In the genomic region with DNA sequence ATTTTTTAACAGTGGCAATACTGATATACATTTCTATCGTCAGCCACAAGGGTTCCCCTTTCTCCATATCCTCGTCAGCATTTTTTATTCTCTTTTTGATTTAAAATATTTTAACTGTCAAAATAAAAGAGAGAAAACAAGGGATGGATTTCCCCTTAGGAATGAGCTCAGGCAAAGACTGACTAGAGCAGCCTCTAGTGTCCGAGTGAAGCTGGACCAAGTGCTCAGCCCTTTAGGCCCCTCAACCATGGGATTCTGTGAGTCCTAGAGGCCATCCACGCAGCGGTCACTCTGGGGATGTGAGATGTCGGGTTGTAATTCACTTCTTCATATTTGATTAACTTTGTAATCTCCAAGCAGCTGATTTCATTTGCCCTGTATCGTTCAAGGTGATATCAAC, we compare ENCODE assay signal across 18 cellular contexts.
A peak's percentile ranks its signal among the peaks of the same experiment; 100 is the strongest.
DNase-seq lines count a peak whose midpoint lies in the region; ATAC-seq and TF ChIP-seq lines count a peak whose summit lies in the region.
"Had no signal": no experiment of that assay in that cellular context is flagged by ENCODE, and none has a peak within 500 bp of the region (broad histone marks: within the 10 kb centered on the region; RNA-seq: fewer than 3 reads in every experiment).

No MANE protein-coding gene starts in this region.

- POLR2A ChIA-PET in IMR-90 (lab: Charles Lee; ENCODE audit: unreplicated experiment) = no interaction called here

- no peaks in the 10 kb centered on the region for H3K36me3 Mint-ChIP-seq in GM23338 (ENCODE audit: low read depth)

- H2AFZ ChIP-seq in GM23338 = no peak overlapping the region
- no peak overlapping the region for H2AFZ ChIP-seq in IMR-90 (replicated peaks; ENCODE audit: low read length, poor library complexity)

- CTCF ChIA-PET in IMR-90 (lab: Yijun Ruan, JAX) = interaction anchor here (1.2 to 1.5 kb wide), 3 partner anchors 9 to 685 kb away, joined by 3 to 5 read pairs (median 3); no protein-coding TSS in a partner anchor

- H3K18ac ChIP-seq in IMR-90 (ENCODE audit: low read depth, low read length) (no peak overlapping the region), mesendoderm (ENCODE audit: low read length) (no peak overlapping the region)

- peaks cover 12% of the 10 kb centered on the region; the same call in 1 of the 2 replicates for H3K9me3 ChIP-seq in IMR-90 (ENCODE audit: control insufficient read depth, insufficient read depth, low read length)
- H3K9me3 ChIP-seq: BE2C had no signal

- 0 out of 2 replicates have a peak, but pooled peaks have one; percentile 3 for TF ChIP-seq RAD21 in IMR-90 (IDR thresholded peaks at IDR 0.05; ENCODE audit: low read length)

- H3K14ac ChIP-seq in IMR-90 (replicated peaks; ENCODE audit: low read depth, low read length) = no peak overlapping the region

- H3K27ac ChIP-seq in GM23338 (ENCODE audit: low read depth) (no peak overlapping the region), IMR-90 (ENCODE audit: insufficient read depth, low read length) (no peak overlapping the region), VCaP (no peak overlapping the region), mesendoderm (ENCODE audit: low read depth, low read length) (no peak overlapping the region)

- H3K9me2 ChIP-seq in GM23338 (ENCODE audit: insufficient read depth) = no peaks in the 10 kb centered on the region

- H2BK120ac ChIP-seq in IMR-90 (ENCODE audit: low read depth, low read length) = no peak overlapping the region
- no peak overlapping the region for H2BK120ac ChIP-seq in mesendoderm (ENCODE audit: low read depth, low read length)

- no peak overlapping the region for H4K5ac ChIP-seq in IMR-90 (ENCODE audit: low read depth, low read length)
- no peak overlapping the region for H4K5ac ChIP-seq in mesendoderm (ENCODE audit: low read length)

- no peak overlapping the region for H4K8ac ChIP-seq in IMR-90 (ENCODE audit: low read depth in 2 of 2, low read length in 2 of 2)
- no peak overlapping the region for H4K8ac ChIP-seq in mesendoderm (ENCODE audit: low read depth, low read length)

- no peaks in the 10 kb centered on the region for H3K9me1 ChIP-seq in IMR-90 (ENCODE audit: insufficient read depth, low read length)

- H3K4me1 Mint-ChIP-seq in GM23338 = no peaks in the 10 kb centered on the region
- H3K4me1 Mint-ChIP-seq: T-helper 17 cell had no signal

- H3K9me3 Mint-ChIP-seq in GM23338 = peaks cover 2% of the 10 kb centered on the region; the same call in 2 of the 3 replicates

- in situ Hi-C loops in IMR-90 (cut with MboI; ENCODE audit: low sequenced_read_pairs) = no loop called here

- DNase-seq in GM23338 (ENCODE audit: low spot score) (peak; percentile 24), IMR-90 (peak; percentile 11), mesendoderm (peak; percentile 27), NOMO-1 (lab: John Stamatoyannopoulos, UW; ENCODE audit: unreplicated experiment in 2 of 2) (no peak), epidermal melanocyte (ENCODE audit: insufficient read length, low spot score) (no peak)
- DNase-seq: BE2C; Calu3; CD4-positive, alpha-beta T cell; DMS53; NCI-H1436; NCI-H2029; NCI-H446 treated with DMSO at 0.1 percent for 48 hours; NCI-H82; SHP77 treated with DMSO at 0.1 percent for 48 hours; T-helper 17 cell had no signal

- H3K4ac ChIP-seq in IMR-90 (ENCODE audit: low read depth, low read length) = no peak overlapping the region
- H3K4ac ChIP-seq in mesendoderm (ENCODE audit: low read depth, low read length) = no peak overlapping the region

- TF ChIP-seq CTCF in GM23338 (conservative IDR thresholded peaks at IDR 0.05; ENCODE audit: low read depth in 2 of 2) = peak; percentile 36 to 42
- 0 out of 2 replicates have a peak, but pooled peaks have one; percentile 29 for TF ChIP-seq CTCF in IMR-90 (conservative IDR thresholded peaks at IDR 0.05; ENCODE audit: low read depth, low read length)
- TF ChIP-seq CTCF in VCaP (conservative IDR thresholded peaks at IDR 0.05) = peak; percentile 29; the same call in 1 of the 2 replicates

- H3K79me1 ChIP-seq in IMR-90 (ENCODE audit: low read depth in 1 of 2, low read length in 2 of 2) (no peaks in the 10 kb centered on the region), mesendoderm (ENCODE audit: low read length) (no peaks in the 10 kb centered on the region)

- BruUV-seq in IMR-90 (replicated peaks; lab: Mats Ljungman, UMichigan) = no TSS peak

- intact Hi-C loops in IMR-90 (cut with micrococcal nuclease) = loop anchor here (10.0 kb wide), 1 partner anchor 62 kb away; no protein-coding TSS in a partner anchor

- H3K36me3 ChIP-seq in GM23338 (ENCODE audit: insufficient read depth) (no peaks in the 10 kb centered on the region), IMR-90 (ENCODE audit: control insufficient read depth, insufficient read depth, low read length) (no peaks in the 10 kb centered on the region), mesendoderm (ENCODE audit: control insufficient read depth, insufficient read depth, low read length) (no peaks in the 10 kb centered on the region)
- H3K36me3 ChIP-seq: BE2C had no signal

- no peak overlapping the region for H3K4me2 ChIP-seq in GM23338
- H3K4me2 ChIP-seq in IMR-90 (ENCODE audit: low read depth, low read length) = no peak overlapping the region
- no peak overlapping the region for H3K4me2 ChIP-seq in mesendoderm (ENCODE audit: low read length)

- H3F3A ChIP-seq in GM23338 (replicated peaks; ENCODE audit: low read depth) = no peaks in the 10 kb centered on the region

- H3K9ac ChIP-seq in IMR-90 (ENCODE audit: low read depth, low read length) = no peak overlapping the region
- no peak overlapping the region for H3K9ac ChIP-seq in mesendoderm (ENCODE audit: low read length)

- no peak overlapping the region for H2BK5ac ChIP-seq in IMR-90 (ENCODE audit: low read depth, low read length, poor library complexity, severe bottlenecking)
- H2BK5ac ChIP-seq in mesendoderm (ENCODE audit: low read length) = no peak overlapping the region

- no peak overlapping the region for H3K4me3 Mint-ChIP-seq in GM23338
- H3K4me3 Mint-ChIP-seq: CD4-positive, alpha-beta T cell; T-helper 17 cell had no signal

- H3K27me3 Mint-ChIP-seq in GM23338 (ENCODE audit: insufficient read depth, low read depth, poor library complexity) = peaks cover 1% of the 10 kb centered on the region

- H2BK15ac ChIP-seq in IMR-90 (ENCODE audit: low read depth, low read length) = no peak overlapping the region
- H2BK15ac ChIP-seq in mesendoderm (replicated peaks; ENCODE audit: low read depth) = no peak overlapping the region

- no peak overlapping the region for H2AK5ac ChIP-seq in IMR-90 (ENCODE audit: low read depth, low read length)
- no peak overlapping the region for H2AK5ac ChIP-seq in mesendoderm (ENCODE audit: low read length)

- H3K4me1 ChIP-seq in GM23338 (ENCODE audit: insufficient read depth) = no peaks in the 10 kb centered on the region
- H3K4me1 ChIP-seq in IMR-90 (ENCODE audit: control insufficient read depth, insufficient read depth, low read length) = no peaks in the 10 kb centered on the region
- no peaks in the 10 kb centered on the region for H3K4me1 ChIP-seq in mesendoderm (ENCODE audit: control insufficient read depth, low read depth, low read length)
- H3K4me1 ChIP-seq: BE2C had no signal

- H3K27me3 ChIP-seq in GM23338 (ENCODE audit: insufficient read depth) (no peaks in the 10 kb centered on the region), IMR-90 (ENCODE audit: control insufficient read depth, insufficient read depth, low read length) (no peaks in the 10 kb centered on the region), mesendoderm (ENCODE audit: insufficient read depth, low read length, poor library complexity) (no peaks in the 10 kb centered on the region)
- H3K27me3 ChIP-seq: BE2C had no signal

- no peaks in the 10 kb centered on the region for H3K79me2 ChIP-seq in GM23338 (replicated peaks; ENCODE audit: insufficient read depth)
- H3K79me2 ChIP-seq in mesendoderm (ENCODE audit: control insufficient read depth, insufficient read depth, low read length) = no peaks in the 10 kb centered on the region

- TF ChIP-seq POLR2A in IMR-90 (IDR thresholded peaks at IDR 0.05; ENCODE audit: low read depth, low read length) = no peak

- H4K20me1 ChIP-seq in GM23338 (replicated peaks; ENCODE audit: insufficient read depth) (no peaks in the 10 kb centered on the region), IMR-90 (ENCODE audit: insufficient read depth, low read length) (no peaks in the 10 kb centered on the region)

- H2AK9ac ChIP-seq in IMR-90 (replicated peaks; ENCODE audit: low read depth, low read length, poor library complexity) = no peak overlapping the region

- no peak overlapping the region for H2BK20ac ChIP-seq in IMR-90 (ENCODE audit: low read depth, low read length)

- H3K4me3 ChIP-seq in GM23338 (no peak overlapping the region), IMR-90 (ENCODE audit: insufficient read depth, low read depth, low read length) (no peak overlapping the region), mesendoderm (ENCODE audit: low read length) (no peak overlapping the region)

- dilution Hi-C loops in IMR-90 (cut with HindIII; ENCODE audit: low sequenced_read_pairs, unreplicated experiment) = no loop called here

- no peak overlapping the region for H3K56ac ChIP-seq in IMR-90 (ENCODE audit: extremely low read depth, insufficient read depth, low read length)
- no peak overlapping the region for H3K56ac ChIP-seq in mesendoderm (ENCODE audit: low read length)

- no peak overlapping the region for H3K23ac ChIP-seq in IMR-90 (ENCODE audit: low read depth, low read length)
- H3K23ac ChIP-seq in mesendoderm (ENCODE audit: low read length) = no peak overlapping the region

- ATAC-seq in GM23338 = peak; percentile 74
- ATAC-seq in IMR-90 (ENCODE audit: low read depth) = no peak
- ATAC-seq in HG02840 (IDR thresholded peaks at IDR 0.05; ENCODE audit: low FRiP score, unreplicated experiment) = no peak
- ATAC-seq in GM21825 (IDR thresholded peaks at IDR 0.05; ENCODE audit: unreplicated experiment) = no peak
- ATAC-seq: T-helper 17 cell had no signal

- H4K91ac ChIP-seq in IMR-90 (ENCODE audit: insufficient read depth, low read depth, low read length) = no peak overlapping the region

- no peak overlapping the region for H3K27ac Mint-ChIP-seq in GM23338
- H3K27ac Mint-ChIP-seq: CD4-positive, alpha-beta T cell; T-helper 17 cell had no signal

- 40% methylated on average over 1 of the region's 7 CpGs; no CpG with 5 or more reads in 1 of the 2 experiments for WGBS in IMR-90 (ENCODE audit: extremely low coverage in 2 of 2, insufficient read length in 1 of 2), 2 experiments
- WGBS in mesendoderm (ENCODE audit: extremely low coverage, insufficient coverage, low lambda C conversion rate) = no CpG with 5 or more reads among the region's 7 CpGs

TF ChIP-seq in IMR-90, 13 proteins besides CTCF, POLR2A, EP300 and RAD21 (continues in another document):
- no peak for TF ChIP-seq SMC3 (IDR thresholded peaks at IDR 0.05; ENCODE audit: low read depth, low read length)
- no peak for TF ChIP-seq CHD1 (IDR thresholded peaks at IDR 0.05; ENCODE audit: low read depth, low read length)
- no peak for TF ChIP-seq RFX5 (IDR thresholded peaks at IDR 0.05; ENCODE audit: low read depth, low read length)
- TF ChIP-seq FOS (IDR thresholded peaks at IDR 0.05; ENCODE audit: low read depth, low read length) = no peak

Comparison
In these comparisons a context has a peak if more than half of its experiments do, and no peak if none do; other contexts are left out.
1. DNase-seq: peak in GM23338 (single experiment), IMR-90 (single experiment) and mesendoderm (single experiment); none in NOMO-1 (0 of 2) and epidermal melanocyte (single experiment).
2. Peak in every context shown above with its lines, with median percentiles within 50 percentile points of each other: CTCF ChIP-seq.